8 cellular contexts compared by ENCODE assay signal in genomic region chr19:38374332-38375097, GRCh38. TPM values are rescaled to one million over a fixed set of nuclear protein-coding genes. Genes with fewer than 3 reads are reported as not detected.
DNase-seq lines count a peak whose midpoint lies in the region; ATAC-seq and TF ChIP-seq lines count a peak whose summit lies in the region.

TSS of gene PSMD8 (plus strand) at chr19:38374571. CDS start at chr19:38374602, 31 bp downstream.

- intact Hi-C loops in ascending aorta (cut with DNase I) (loop anchor here (1.0 to 5.0 kb wide), 6 partner anchors 13 to 244 kb away; partner anchors contain the start of genes EIF3K and FAM98C), right cardiac atrium (cut with DNase I) (loop anchor here in 2 of 4 donors (5.0 kb wide), 1 partner anchor 37 kb away; the partner anchor contains the start of gene CATSPERG (in 2 of the 2)), uterus (cut with DNase I; ENCODE audit: low total_unique reads) (loop anchor here (5.0 kb wide), 1 partner anchor 37 kb away; the partner anchor contains the start of gene CATSPERG)

- peak within 1 kb of the TSS; percentile 84 for H3K27ac ChIP-seq in ascending aorta
- H3K27ac ChIP-seq in right cardiac atrium (ENCODE audit: low read length): peak within 1 kb of the TSS; percentile 95
- H3K27ac ChIP-seq in uterus: peak within 1 kb of the TSS; percentile 90

- WGBS in right cardiac atrium: 1% methylated on average over 65 of the region's 65 CpGs

- peak; percentile 99 for DNase-seq in NCI-H1930 (lab: John Stamatoyannopoulos, UW)
- DNase-seq in T-helper 2 cell treated with Interferon-gamma antibody and Interleukin-4, amounts not matched to agents 5 μg/mL and 100 μg/mL, for 36 hours (ENCODE audit: low spot score): peak; percentile 99
- DNase-seq in ascending aorta (ENCODE audit: low spot score in 2 of 2): peak; percentile 98 to 100
- peak; percentile 99 to 100 (median 99) for DNase-seq in right cardiac atrium
- peak; percentile 96 for DNase-seq in pulmonary artery endothelial cell (ENCODE audit: low read depth, low spot score)
- peak; percentile 98 to 99 for DNase-seq in uterus

- ATAC-seq in GM18502 (IDR thresholded peaks at IDR 0.05; ENCODE audit: poor library complexity, unreplicated experiment) (peak; percentile 94), HG02970 (IDR thresholded peaks at IDR 0.05; ENCODE audit: low FRiP score, unreplicated experiment) (peak; percentile 92), right cardiac atrium (peak; percentile 98 to 99)

- H3K27me3 ChIP-seq in ascending aorta (no peaks in the 10 kb centered on the region), right cardiac atrium (ENCODE audit: control insufficient read depth, insufficient read depth) (no peaks in the 10 kb centered on the region), uterus (no peaks in the 10 kb centered on the region)

- peak in 2 of 3 experiments; percentile 8 to 25 for TF ChIP-seq CTCF in ascending aorta (IDR thresholded peaks at IDR 0.05)
- TF ChIP-seq CTCF in uterus (IDR thresholded peaks at IDR 0.05): peak in 1 of 4 experiments; percentile 18

- H3K4me1 ChIP-seq in ascending aorta (peaks cover 9 to 14% of the 10 kb centered on the region in 2 donors), right cardiac atrium (ENCODE audit: control insufficient read depth, insufficient read depth, low read length) (peaks cover 5% of the 10 kb centered on the region), uterus (peaks cover 3 to 15% of the 10 kb centered on the region in 2 donors)

- peak within 1 kb of the TSS; percentile 97 for H3K27ac Mint-ChIP-seq in T-helper 2 cell treated with Interferon-gamma antibody and Interleukin-4, amounts not matched to agents 5 μg/mL and 100 μg/mL, for 36 hours

- TF ChIP-seq POLR2A in uterus (IDR thresholded peaks at IDR 0.05): peak; percentile 90 to 91

- peaks cover 15% of the 10 kb centered on the region for H3K4me1 Mint-ChIP-seq in T-helper 2 cell treated with Interferon-gamma antibody and Interleukin-4, amounts not matched to agents 5 μg/mL and 100 μg/mL, for 36 hours (ENCODE audit: low read depth)

- H3K9me3 ChIP-seq in ascending aorta: no peaks in the 10 kb centered on the region
- no peaks in the 10 kb centered on the region for H3K9me3 ChIP-seq in right cardiac atrium (ENCODE audit: control insufficient read depth, low read length)
- H3K9me3 ChIP-seq in uterus: no peaks in the 10 kb centered on the region

- H3K4me3 Mint-ChIP-seq in T-helper 2 cell treated with Interferon-gamma antibody and Interleukin-4, amounts not matched to agents 5 μg/mL and 100 μg/mL, for 36 hours: peak within 1 kb of the TSS; percentile 98

- H3K9me3 Mint-ChIP-seq in T-helper 2 cell treated with Interferon-gamma antibody and Interleukin-4, amounts not matched to agents 5 μg/mL and 100 μg/mL, for 36 hours: no peaks in the 10 kb centered on the region

- H3K4me3 ChIP-seq in ascending aorta: peak within 1 kb of the TSS; percentile 75 to 79
- peak within 1 kb of the TSS; percentile 85 for H3K4me3 ChIP-seq in right cardiac atrium (ENCODE audit: low read length)
- peak within 1 kb of the TSS; percentile 85 to 93 for H3K4me3 ChIP-seq in uterus

- peaks cover 20% of the 10 kb centered on the region for H3K36me3 Mint-ChIP-seq in T-helper 2 cell treated with Interferon-gamma antibody and Interleukin-4, amounts not matched to agents 5 μg/mL and 100 μg/mL, for 36 hours (ENCODE audit: low read depth)

- peaks cover 15 to 23% of the 10 kb centered on the region in 2 donors for H3K36me3 ChIP-seq in ascending aorta
- no peaks in the 10 kb centered on the region for H3K36me3 ChIP-seq in uterus

- H3K27me3 Mint-ChIP-seq in T-helper 2 cell treated with Interferon-gamma antibody and Interleukin-4, amounts not matched to agents 5 μg/mL and 100 μg/mL, for 36 hours (ENCODE audit: low read depth): peaks cover 8% of the 10 kb centered on the region

RNA-seq across cellular contexts. Expression of gene PSMD8, which starts in this region (rescaled TPM):
- total RNA-seq in ascending aorta: 235 TPM
- 100 to 1,000 TPM; 223 to 311 (median 259) TPM for total RNA-seq in right cardiac atrium
- polyA plus RNA-seq in right cardiac atrium: 255 TPM
- 316 and 323 TPM in 2 replicates for total RNA-seq in pulmonary artery endothelial cell
- total RNA-seq in uterus: 100 to 1,000 TPM in 3 of 4 donors, 10 to 100 TPM in 1; 67.4 to 156 (median 128) TPM

Comparison
In these comparisons a context has a peak if more than half of its experiments do, and no peak if none do; other contexts are left out.
1. Peak in every context shown above with its lines: DNase-seq, ATAC-seq, H3K4me3 ChIP-seq and H3K27ac ChIP-seq.